35 cellular contexts compared by ENCODE assay signal in the genomic region with DNA sequence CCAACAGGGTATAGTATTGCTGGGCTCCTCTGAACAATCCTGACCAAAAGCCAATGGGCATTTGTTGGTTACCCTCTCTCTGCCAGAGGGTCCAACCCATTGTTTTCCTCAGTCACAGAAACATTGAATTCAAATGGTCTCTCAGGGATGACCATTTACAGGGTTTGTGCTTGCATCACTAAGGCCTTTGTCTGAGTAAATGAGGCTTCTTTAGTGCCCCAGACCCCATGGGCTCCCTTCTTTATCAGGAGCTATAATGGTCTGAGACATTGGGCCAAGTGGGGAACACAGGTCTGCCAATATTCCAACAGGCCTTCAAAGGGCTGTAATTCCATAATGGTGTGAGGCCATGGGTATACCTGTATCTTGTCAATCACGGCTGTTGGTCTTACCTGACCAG. TPM values are rescaled to one million over a fixed set of nuclear protein-coding genes. Genes with fewer than 3 reads are reported as not detected.
"Had no signal": no experiment of that assay in that cellular context is flagged by ENCODE, and none has a peak within 500 bp of the region (broad histone marks: within the 10 kb centered on the region; RNA-seq: fewer than 3 reads in every experiment).

No MANE protein-coding gene starts in this region.

- FAIRE-seq: astrocyte, TTC549 had no signal

- H3K27me3 ChIP-seq: adrenal gland, SJCRH30 had no signal

- H3K4me1 Mint-ChIP-seq: activated CD4-positive, alpha-beta T cell treated with anti-CD3 and anti-CD28 coated beads for 36 hours; activated CD4-positive, alpha-beta T cell treated with anti-CD3 and anti-CD28 coated beads, Interleukin-2, amount 10 ng/mL, durations not matched to agents 7 days and 5 days had no signal

- H3K4me3 ChIP-seq: adrenal gland, SJCRH30, SK-N-MC had no signal

- DNase-seq: activated CD4-positive, alpha-beta T cell treated with anti-CD3 and anti-CD28 coated beads for 36 hours; activated CD4-positive, alpha-beta T cell treated with anti-CD3 and anti-CD28 coated beads, Interleukin-2, amount 10 ng/mL, durations not matched to agents 7 days and 5 days; activated CD4-positive, alpha-beta T cell treated with anti-CD3 and anti-CD28 coated beads, Interleukin-2, amount 50 U/mL, for 48 hours; activated CD8-positive, alpha-beta T cell treated with anti-CD3 and anti-CD28 coated beads, Interleukin-2, amount 10 ng/mL, durations not matched to agents 7 days and 5 days; activated gamma-delta T cell treated with Interleukin-2 at 50 U/mL for 16 hours; activated naive CD4-positive, alpha-beta T cell treated with anti-CD3 and anti-CD28 coated beads for 36 hours; activated T-cell treated with anti-CD3 and anti-CD28 coated beads, Interleukin-2, amount 50 U/mL, for 24 hours; adrenal gland; caudate nucleus; cerebellar nuclear complex; Karpas-422; KBM-7; NCI-H1105; NCI-H1436; NCI-H1694; NCI-H2029; NCI-H2171; NCI-H510A; NCI-H526; NCI-H748 treated with DMSO at 0.1 percent for 48 hours; OCI-M1; SHP77; SJCRH30; T1000 had no signal

- H3K27ac ChIP-seq: adrenal gland, SJCRH30, SK-N-MC had no signal

- H3K36me3 Mint-ChIP-seq: activated naive CD4-positive, alpha-beta T cell treated with anti-CD3 and anti-CD28 coated beads, Interleukin-2, amount 50 U/mL, for 72 hours; brain had no signal

- H3K9me3 Mint-ChIP-seq: activated CD4-positive, alpha-beta T cell treated with anti-CD3 and anti-CD28 coated beads, Interleukin-2, amount 10 ng/mL, durations not matched to agents 7 days and 5 days had no signal

- H3K27me3 Mint-ChIP-seq: activated CD4-positive, alpha-beta T cell treated with anti-CD3 and anti-CD28 coated beads for 36 hours; activated CD4-positive, alpha-beta T cell treated with anti-CD3 and anti-CD28 coated beads, Interleukin-2, amount 10 ng/mL, durations not matched to agents 7 days and 5 days had no signal

- H3K36me3 ChIP-seq: adrenal gland, SJCRH30 had no signal

- H3K4me3 Mint-ChIP-seq: activated CD4-positive, alpha-beta T cell treated with anti-CD3 and anti-CD28 coated beads for 36 hours; activated CD4-positive, alpha-beta T cell treated with anti-CD3 and anti-CD28 coated beads, Interleukin-2, amount 10 ng/mL, durations not matched to agents 7 days and 5 days; activated CD8-positive, alpha-beta T cell treated with anti-CD3 and anti-CD28 coated beads, Interleukin-2, amount 10 ng/mL, durations not matched to agents 7 days and 5 days; activated naive CD4-positive, alpha-beta T cell treated with anti-CD3 and anti-CD28 coated beads for 36 hours; activated T-cell treated with anti-CD3 and anti-CD28 coated beads, Interleukin-2, amount 50 U/mL, for 24 hours; brain had no signal

- ATAC-seq: activated CD4-positive, alpha-beta T cell treated with anti-CD3 and anti-CD28 coated beads for 36 hours; activated CD4-positive, CD25-positive, alpha-beta regulatory T cell treated with anti-CD3 and anti-CD28 coated beads, Interleukin-2, amount 50 U/mL, for 24 hours; activated CD8-positive, alpha-beta T cell treated with anti-CD3 and anti-CD28 coated beads, Interleukin-2, amount 10 ng/mL, durations not matched to agents 7 days and 5 days; activated naive CD4-positive, alpha-beta T cell treated with anti-CD3 and anti-CD28 coated beads, Interleukin-2, amount 50 U/mL, for 72 hours had no signal

- H3K4me1 ChIP-seq: adrenal gland, SJCRH30 had no signal

- H3K27ac Mint-ChIP-seq: activated CD4-positive, alpha-beta T cell treated with anti-CD3 and anti-CD28 coated beads for 36 hours; activated CD4-positive, alpha-beta T cell treated with anti-CD3 and anti-CD28 coated beads, Interleukin-2, amount 10 ng/mL, durations not matched to agents 7 days and 5 days; activated CD8-positive, alpha-beta T cell treated with anti-CD3 and anti-CD28 coated beads, Interleukin-2, amount 10 ng/mL, durations not matched to agents 7 days and 5 days; activated naive CD4-positive, alpha-beta T cell treated with anti-CD3 and anti-CD28 coated beads for 36 hours; activated naive CD4-positive, alpha-beta T cell treated with anti-CD3 and anti-CD28 coated beads, Interleukin-2, amount 50 U/mL, for 72 hours; activated T-cell treated with anti-CD3 and anti-CD28 coated beads, Interleukin-2, amount 50 U/mL, for 24 hours; brain had no signal

- H3K9me3 ChIP-seq: adrenal gland, SJCRH30 had no signal

RNA-seq across cellular contexts. Expression of a gene that starts 27.1 kb away (rescaled TPM):
- total RNA-seq: activated CD4-positive, alpha-beta T cell treated with anti-CD3 and anti-CD28 coated beads for 36 hours; activated CD4-positive, alpha-beta T cell treated with anti-CD3 and anti-CD28 coated beads, Interleukin-2, amount 10 ng/mL, durations not matched to agents 7 days and 5 days; activated CD8-positive, alpha-beta T cell treated with anti-CD3 and anti-CD28 coated beads, Interleukin-2, amount 10 ng/mL, durations not matched to agents 7 days and 5 days; activated naive CD4-positive, alpha-beta T cell treated with anti-CD3 and anti-CD28 coated beads for 36 hours; activated naive CD4-positive, alpha-beta T cell treated with anti-CD3 and anti-CD28 coated beads, Interleukin-2, amount 50 U/mL, for 72 hours; astrocyte; bronchial epithelial cell; MCF 10A; RPMI7951; SJCRH30; T-helper 1 cell treated with Interleukin-12 subunit alpha and Interleukin-12 subunit beta and Interleukin-4 antibody, amounts not matched to agents 30 ng/mL and 1 ng/mL, for 36 hours; T-helper 2 cell treated with Interferon-gamma antibody and Interleukin-4, amounts not matched to agents 100 ng/mL and 5 ng/mL, for 36 hours had no signal
